ENCODE assay signal across 8 cellular contexts in genomic region chr12:121711925-121712461, GRCh38. TPM values are rescaled to one million over a fixed set of nuclear protein-coding genes. Genes with fewer than 3 reads are reported as not detected.
A peak's percentile ranks its signal among the peaks of the same experiment; 100 is the strongest.
DNase-seq lines count a peak whose midpoint lies in the region; ATAC-seq, FAIRE-seq and TF ChIP-seq lines count a peak whose summit lies in the region.

No MANE protein-coding gene starts in this region.

- POLR2A ChIA-PET in A673 (lab: Charles Lee; ENCODE audit: low non-redundant PET) (no interaction called here), GM12878 (lab: Charles Lee) (interaction anchor here (0.6 to 2.6 kb wide), 15 partner anchors 9 to 769 kb away, joined by 3 to 10 read pairs (median 4); partner anchors contain the start of genes PSMD9 and RHOF)

- BruUV-seq in A673 (replicated peaks; lab: Mats Ljungman, UMichigan): TSS peak; percentile 64
- TSS peak; percentile 77 for BruUV-seq in GM12878 (replicated peaks; lab: Mats Ljungman, UMichigan)

- peak overlapping the region; percentile 49 for H3K9ac ChIP-seq in GM12878 (ENCODE audit: control insufficient read depth, insufficient read depth, low read length)
- H3K9ac ChIP-seq in iPS-18a (ENCODE audit: low read length): peak overlapping the region; percentile 68
- peak overlapping the region; percentile 87 for H3K9ac ChIP-seq in skeletal muscle satellite cell (ENCODE audit: low read depth, low read length)

- in situ Hi-C loops in GM12878 (cut with MboI): no loop called here

- CTCF ChIA-PET in A673 (lab: Charles Lee) (interaction anchor here (1.2 to 1.4 kb wide), 2 partner anchors 82 to 100 kb away, joined by 3 to 5 read pairs; partner anchors contain the start of gene RHOF), GM12878 (lab: Yijun Ruan, JAX) (interaction anchor here (0.5 to 2.7 kb wide), 6 partner anchors 61 to 193 kb away, joined by 3 to 23 read pairs (median 4); partner anchors contain the start of gene RHOF)

- H2AFZ ChIP-seq in GM12878 (ENCODE audit: control insufficient read depth, low read depth, low read length): peak overlapping the region; percentile 87

- TF ChIP-seq POLR2A in GM18505 (IDR thresholded peaks at IDR 0.05; ENCODE audit: borderline replicate concordance, extremely low read depth, insufficient read depth, insufficient read length) (no peak), GM12878 (IDR thresholded peaks at IDR 0.05; ENCODE audit: low read depth, low read length) (no peak)

- peak; percentile 56 for FAIRE-seq in GM12878 (lab: Jason Lieb, UNC)

- no peak for TF ChIP-seq RAD21 in GM12878 (IDR thresholded peaks at IDR 0.05; ENCODE audit: insufficient read depth, low read depth, low read length)

- no peaks in the 10 kb centered on the region for H3K4me1 ChIP-seq in A673 (ENCODE audit: insufficient read depth, low read length, poor library complexity, severe bottlenecking)
- H3K4me1 ChIP-seq in GM12878 (ENCODE audit: control insufficient read depth, insufficient read depth, low read length): peaks cover 17% of the 10 kb centered on the region; the same call in 1 of the 2 replicates
- peaks cover 2% of the 10 kb centered on the region for H3K4me1 ChIP-seq in iPS-18a (ENCODE audit: control insufficient read depth, low read depth, low read length)
- H3K4me1 ChIP-seq in skeletal muscle satellite cell (ENCODE audit: control insufficient read depth, insufficient read depth, low read length): peaks cover 35% of the 10 kb centered on the region

- peak; percentile 27 for ATAC-seq in GM18505 (IDR thresholded peaks at IDR 0.05; ENCODE audit: unreplicated experiment)
- ATAC-seq in HG03025 (IDR thresholded peaks at IDR 0.05; ENCODE audit: low FRiP score, unreplicated experiment): peak; percentile 20
- peak; percentile 49 for ATAC-seq in GM12878

- peaks cover 14% of the 10 kb centered on the region for H3K79me2 ChIP-seq in GM12878 (ENCODE audit: control insufficient read depth, insufficient read depth, low read length)

- H4K20me1 ChIP-seq in GM12878 (ENCODE audit: control insufficient read depth, insufficient read depth): no peaks in the 10 kb centered on the region

- SMC1A ChIA-PET in GM12878 (lab: Charles Lee; ENCODE audit: uncharacterized antibody, unreplicated experiment): interaction anchor here (0.6 to 3.6 kb wide), 10 partner anchors 10 to 331 kb away, joined by 3 to 14 read pairs (median 4); no protein-coding TSS in a partner anchor

- RAD21 ChIA-PET in GM12878 (lab: Charles Lee; ENCODE audit: unreplicated experiment): interaction anchor here (1.0 to 4.1 kb wide), 6 partner anchors 26 to 126 kb away, joined by 3 to 32 read pairs (median 4); partner anchors contain the start of gene RHOF

- TF ChIP-seq CTCF in A673 (conservative IDR thresholded peaks at IDR 0.05; ENCODE audit: low read depth, low read length): no peak
- no peak for TF ChIP-seq CTCF in GM12878 (IDR thresholded peaks at IDR 0.05 in 2 of 3, conservative IDR thresholded peaks at IDR 0.05 in 1 of 3; ENCODE audit: control insufficient read depth in 2 of 3, extremely low read depth in 1 of 3, insufficient read depth in 1 of 3, low read depth in 3 of 3, low read length in 3 of 3)

- peak; percentile 57 for DNase-seq in A673 (ENCODE audit: low spot score)
- DNase-seq in NCI-H69 (lab: John Stamatoyannopoulos, UW): peak; percentile 68
- DNase-seq in GM12878 (ENCODE audit: low read depth, low spot score): no peak
- no peak for DNase-seq in NCI-H774 (lab: John Stamatoyannopoulos, UW)

- peak overlapping the region; percentile 99 for H3K4me3 ChIP-seq in A673 (ENCODE audit: low read depth, low read length, poor library complexity, severe bottlenecking)
- peak overlapping the region; percentile 85 for H3K4me3 ChIP-seq in GM12878
- peak overlapping the region; percentile 70 for H3K4me3 ChIP-seq in iPS-18a (ENCODE audit: low read length)
- peak overlapping the region; percentile 86 for H3K4me3 ChIP-seq in skeletal muscle satellite cell (ENCODE audit: low read length)

- TF ChIP-seq EP300 in GM12878 (IDR thresholded peaks at IDR 0.05; ENCODE audit: borderline replicate concordance in 1 of 2, control insufficient read depth in 1 of 2, low read depth in 2 of 2, low read length in 2 of 2): no peak

- H3K9me3 ChIP-seq in A673 (ENCODE audit: low read depth, low read length, poor library complexity, severe bottlenecking) (no peaks in the 10 kb centered on the region), GM12878 (replicated peaks; ENCODE audit: control insufficient read depth, insufficient read depth, low read length) (no peaks in the 10 kb centered on the region), iPS-18a (ENCODE audit: control insufficient read depth, low read depth, low read length) (no peaks in the 10 kb centered on the region), skeletal muscle satellite cell (replicated peaks; ENCODE audit: low read length) (no peaks in the 10 kb centered on the region)

- intact Hi-C loops in A673 (cut with micrococcal nuclease; ENCODE audit: unreplicated experiment): no loop called here
- intact Hi-C loops in GM12878 (cut with micrococcal nuclease; ENCODE audit: unreplicated experiment): no loop called here

- H3K4me2 ChIP-seq in GM12878 (ENCODE audit: control insufficient read depth, insufficient read depth): peak overlapping the region; percentile 86
- H3K4me2 ChIP-seq in skeletal muscle satellite cell (ENCODE audit: low read length): peak overlapping the region; percentile 88

- 5% methylated on average over 20 of the region's 20 CpGs for WGBS in GM12878 (ENCODE audit: insufficient coverage, insufficient replicate concordance, low lambda C conversion rate, missing lambda C conversion rate)

- no peaks in the 10 kb centered on the region for H3K36me3 ChIP-seq in A673 (ENCODE audit: insufficient read depth, low read length, poor library complexity, severe bottlenecking)
- H3K36me3 ChIP-seq in GM12878 (ENCODE audit: control insufficient read depth in 2 of 2, insufficient read depth in 2 of 2, low read length in 1 of 2): no peaks in the 10 kb centered on the region
- H3K36me3 ChIP-seq in iPS-18a (ENCODE audit: control insufficient read depth, low read depth, low read length): no peaks in the 10 kb centered on the region
- H3K36me3 ChIP-seq in skeletal muscle satellite cell (ENCODE audit: insufficient read depth, low read length): no peaks in the 10 kb centered on the region

- peak overlapping the region; percentile 82 for H3K27ac ChIP-seq in A673 (ENCODE audit: low read depth, low read length, poor library complexity, severe bottlenecking)
- H3K27ac ChIP-seq in GM12878 (ENCODE audit: control insufficient read depth, insufficient read depth): peak overlapping the region; percentile 12
- no peak overlapping the region for H3K27ac ChIP-seq in iPS-18a (ENCODE audit: low read length)

- no peaks in the 10 kb centered on the region for H3K27me3 ChIP-seq in A673 (replicated peaks; ENCODE audit: insufficient read depth, low read depth, low read length, poor library complexity)
- no peaks in the 10 kb centered on the region for H3K27me3 ChIP-seq in GM12878 (replicated peaks in 1 of 2; ENCODE audit: control insufficient read depth in 2 of 2, insufficient read depth in 2 of 2, low read length in 1 of 2)
- no peaks in the 10 kb centered on the region for H3K27me3 ChIP-seq in iPS-18a (ENCODE audit: control insufficient read depth, insufficient read depth, low read length)
- no peaks in the 10 kb centered on the region for H3K27me3 ChIP-seq in skeletal muscle satellite cell (ENCODE audit: control insufficient read depth, insufficient read depth, low read length)

RNA-seq across cellular contexts. Expression of gene TMEM120B, which starts 0.6 kb away (rescaled TPM):
- total RNA-seq in A673 (2021) (21.3 and 22.3 TPM in 2 replicates), GM12878 (2014; rRNA removed) (5.8 and 6.1 TPM in 2 replicates), GM12878 (2014; rRNA removed; fragmentation: Illumina TruSeq; extraction: Trizol) (3.8 and 4.0 TPM in 2 replicates), GM12878 (2021) (9.3 and 10.4 TPM in 2 replicates)
- total RNA-seq in GM12878 (2013; cell fraction: nucleolus; rRNA removed): 27.9 and 29.7 TPM in 2 replicates
- polyA plus RNA-seq in GM12878 (2011; ENCODE audit: low read depth): 3.4 TPM
- polyA plus RNA-seq in GM12878 (2011; rRNA removed) (4.1 and 6.6 TPM in 2 replicates), GM12878 (2014; fragmentation: Illumina TruSeq; extraction: Trizol) (3.8 and 4.2 TPM in 2 replicates), GM12878 (2014; fragmentation: Nextera tagmentation; extraction: Ambion mirVana) (10 to 100 TPM; 11.3 to 26.2 TPM), GM12878 (2014; rRNA removed) (11.4 and 13.7 TPM in 2 replicates), GM12878 (2016; fragmentation: Nextera tagmentation; extraction: Ambion mirVana) (10 to 100 TPM in 1 of 2 experiments, 1 to 10 TPM in 1; 8.3 to 10.1 TPM)
- polyA plus RNA-seq in GM12878 (2011; cell fraction: cytosol; rRNA removed): 4.9 and 9.7 TPM in 2 replicates
- 38.4 and 42.1 TPM in 2 replicates for polyA plus RNA-seq in GM12878 (2011; cell fraction: nucleus; rRNA removed)
- 6.3 and 6.8 TPM in 2 replicates for polyA plus RNA-seq in GM12878 (2012)
- 9.6 and 10.8 TPM in 2 replicates for polyA minus RNA-seq in GM12878 (2011; rRNA and poly(A)+ RNA removed)
- 3.2 and 4.3 TPM in 2 replicates for polyA minus RNA-seq in GM12878 (2011; cell fraction: cytosol; rRNA and poly(A)+ RNA removed)
- 5.4 and 9.6 TPM in 2 replicates for polyA minus RNA-seq in GM12878 (2011; cell fraction: nucleus; rRNA and poly(A)+ RNA removed)
- 7.9 and 8.5 TPM in 2 replicates for total RNA-seq in skeletal muscle satellite cell (2012; rRNA removed)

RNA-seq across cellular contexts. Expression of gene MORN3, which starts 42.5 kb away (rescaled TPM):
- total RNA-seq in A673 (2021): 0.58 and 0.96 TPM in 2 replicates
- not detected in 2 replicates for total RNA-seq in GM12878 (2013; cell fraction: nucleolus; rRNA removed)
- total RNA-seq in GM12878 (2014; rRNA removed): 0.11 and 0.17 TPM in 2 replicates
- total RNA-seq in GM12878 (2014; rRNA removed; fragmentation: Illumina TruSeq; extraction: Trizol): 0.13 and 0.28 TPM in 2 replicates
- 0.15 and 0.19 TPM in 2 replicates for total RNA-seq in GM12878 (2021)
- 0.21 TPM for polyA plus RNA-seq in GM12878 (2011; ENCODE audit: low read depth)
- polyA plus RNA-seq in GM12878 (2011; rRNA removed): 0.34 and 0.37 TPM in 2 replicates
- 0.16 and 0.18 TPM in 2 replicates for polyA plus RNA-seq in GM12878 (2011; cell fraction: cytosol; rRNA removed)
- polyA plus RNA-seq in GM12878 (2011; cell fraction: nucleus; rRNA removed): 0.07 and 0.10 TPM in 2 replicates
- 0.27 and 0.34 TPM in 2 replicates for polyA plus RNA-seq in GM12878 (2012)
- polyA plus RNA-seq in GM12878 (2014; fragmentation: Illumina TruSeq; extraction: Trizol): 0.11 and 0.18 TPM in 2 replicates
- polyA plus RNA-seq in GM12878 (2014; fragmentation: Nextera tagmentation; extraction: Ambion mirVana): under 1 TPM; 0.24 to 0.31 TPM
- polyA plus RNA-seq in GM12878 (2014; rRNA removed): 0.08 and 0.11 TPM in 2 replicates
- polyA plus RNA-seq in GM12878 (2016; fragmentation: Nextera tagmentation; extraction: Ambion mirVana): under 1 TPM; 0.14 to 0.16 TPM
- not detected in 2 replicates for polyA minus RNA-seq in GM12878 (2011; rRNA and poly(A)+ RNA removed)
- polyA minus RNA-seq in GM12878 (2011; cell fraction: cytosol; rRNA and poly(A)+ RNA removed): not detected in 2 replicates
- polyA minus RNA-seq in GM12878 (2011; cell fraction: nucleus; rRNA and poly(A)+ RNA removed): not detected in 2 replicates
- under 0.01 and 0.44 TPM in 2 replicates for total RNA-seq in skeletal muscle satellite cell (2012; rRNA removed)

Comparison
In these comparisons a context has a peak if more than half of its experiments do, and no peak if none do; other contexts are left out.
1. DNase-seq: peak in A673 (single experiment) and NCI-H69 (single experiment); none in GM12878 (single experiment) and NCI-H774 (single experiment).
2. Peak in every context shown above with its lines, with median percentiles within 50 percentile points of each other: H3K4me3 ChIP-seq, ATAC-seq and H3K9ac ChIP-seq.